ENCODE assay signal across 10 cellular contexts in genomic region chr1:110484801-110485200, GRCh38. TPM values are rescaled to one million over a fixed set of nuclear protein-coding genes. Genes with fewer than 3 reads are reported as not detected.
"Had no signal": no experiment of that assay in that cellular context is flagged by ENCODE, and none has a peak within 500 bp of the region (broad histone marks: within the 10 kb centered on the region; RNA-seq: fewer than 3 reads in every experiment).

No MANE protein-coding gene starts in this region.

- H3K4me1 ChIP-seq: HAP-1 had no signal

- H3K4me3 ChIP-seq: GM23248, HAP-1 had no signal

- H3K36me3 ChIP-seq: HAP-1 had no signal

- H3K27ac ChIP-seq: GM23248, HL-60 had no signal

- DNase-seq: GM23248, GOT3, HFFc6, KBM-7 had no signal

- H3K9ac ChIP-seq: GM23248 had no signal

- FAIRE-seq: H54, HepG2 had no signal

- H3K9me3 ChIP-seq: HAP-1 had no signal

RNA-seq across cellular contexts. Expression of gene PROK1, which starts 33.9 kb away (rescaled TPM):
- total RNA-seq: GM23248, HepG2, HFFc6, HT1080 had no signal
- polyA plus RNA-seq: GM23248, IgD-negative memory B cell had no signal

RNA-seq across cellular contexts. Expression of gene KCNA10, which starts 34.2 kb away (rescaled TPM):
- total RNA-seq: GM23248, HepG2, HFFc6, HT1080 had no signal
- polyA plus RNA-seq: GM23248, HepG2, IgD-negative memory B cell had no signal
